6 cellular contexts compared by ENCODE assay signal in the genomic region with DNA sequence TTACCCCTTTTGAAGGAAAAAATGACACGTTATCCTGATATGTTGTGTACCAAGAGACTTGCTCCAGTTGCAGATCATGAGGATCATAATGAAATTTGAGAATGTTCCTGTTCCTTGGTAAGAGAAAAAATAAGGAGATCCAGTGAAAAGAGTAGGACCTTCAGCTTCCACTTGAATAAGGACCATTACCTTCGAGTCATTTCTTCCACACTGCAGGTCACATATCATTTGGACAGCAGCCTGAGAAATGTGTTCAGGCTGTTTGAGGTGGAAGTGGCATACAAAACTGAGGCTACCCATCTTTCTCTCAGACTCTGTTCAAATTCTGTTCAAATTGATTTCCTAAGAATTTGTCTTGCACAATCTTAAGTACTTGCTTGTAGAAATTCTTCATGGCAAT.
"Had no signal": no experiment of that assay in that cellular context is flagged by ENCODE, and none has a peak within 500 bp of the region (broad histone marks: within the 10 kb centered on the region; RNA-seq: fewer than 3 reads in every experiment).

No MANE protein-coding gene starts in this region.

- H3K4me3 ChIP-seq: GM23338 had no signal

- DNase-seq: H9, HCEC 1CT, HFFc6, KBM-7 had no signal

- ATAC-seq: GM23338, HepG2 had no signal
